ENCODE assay signal across 1 cellular context in genomic region chr2:33462512-33462911, GRCh38. TPM values are rescaled to one million over a fixed set of nuclear protein-coding genes. Genes with fewer than 3 reads are reported as not detected.
"Had no signal": no experiment of that assay in that cellular context is flagged by ENCODE, and none has a peak within 500 bp of the region (broad histone marks: within the 10 kb centered on the region; RNA-seq: fewer than 3 reads in every experiment).

No MANE protein-coding gene starts in this region.

RNA-seq across cellular contexts. Expression of gene RASGRP3, which starts 13.9 kb away (rescaled TPM):
- total RNA-seq: progenitor cell of endocrine pancreas had no signal
